15 cellular contexts compared by ENCODE assay signal in the genomic region with DNA sequence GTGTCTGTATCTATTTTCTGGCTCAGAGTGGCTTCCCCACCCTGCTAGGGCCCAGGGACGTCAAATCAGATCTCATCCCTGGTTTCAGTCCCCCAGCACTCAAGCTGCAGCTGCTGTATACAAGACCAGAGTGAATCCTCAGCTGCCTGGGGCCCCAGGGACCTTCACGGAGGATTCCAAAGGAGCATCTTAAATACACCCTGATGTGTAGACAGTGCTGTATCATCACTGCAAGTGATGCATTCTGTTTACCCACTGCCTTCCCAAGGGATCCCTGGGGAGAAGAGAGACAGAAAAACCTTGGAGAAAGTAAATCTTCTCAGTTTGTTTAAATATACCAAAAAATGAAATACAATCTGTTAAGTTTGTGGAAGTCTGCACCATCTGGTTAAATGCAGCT.
A peak's percentile ranks its signal among the peaks of the same experiment; 100 is the strongest.
DNase-seq lines count a peak whose midpoint lies in the region; ATAC-seq and TF ChIP-seq lines count a peak whose summit lies in the region.
"Had no signal": no experiment of that assay in that cellular context is flagged by ENCODE, and none has a peak within 500 bp of the region (broad histone marks: within the 10 kb centered on the region; RNA-seq: fewer than 3 reads in every experiment).

No MANE protein-coding gene starts in this region.

- intact Hi-C loops in gastrocnemius medialis (cut with DNase I; ENCODE audit: low total_unique reads) = no loop called here

- no peaks in the 10 kb centered on the region for H3K4me1 ChIP-seq in gastrocnemius medialis
- H3K4me1 ChIP-seq: BE2C, Peyer's patch had no signal

- H3K9me3 ChIP-seq in gastrocnemius medialis = no peaks in the 10 kb centered on the region
- H3K9me3 ChIP-seq: BE2C, Peyer's patch had no signal

- H3K27ac ChIP-seq in caudate nucleus (ENCODE audit: low read depth, low read length) (no peak overlapping the region), gastrocnemius medialis (no peak overlapping the region)
- H3K27ac ChIP-seq: Peyer's patch had no signal

- H3K4me3 ChIP-seq in H7 (ENCODE audit: insufficient read depth, low read depth, low read length) = no peak overlapping the region
- H3K4me3 ChIP-seq in gastrocnemius medialis = no peak overlapping the region
- H3K4me3 ChIP-seq: Peyer's patch had no signal

- H3K36me3 ChIP-seq in H7 (replicated peaks; ENCODE audit: control insufficient read depth, insufficient read depth, low read length) (no peaks in the 10 kb centered on the region), gastrocnemius medialis (no peaks in the 10 kb centered on the region)
- H3K36me3 ChIP-seq: BE2C, Peyer's patch had no signal

- in situ Hi-C loops in gastrocnemius medialis (cut with MboI; ENCODE audit: low sequenced_read_pairs in 4 of 4) = no loop called here

- no peaks in the 10 kb centered on the region for H3K27me3 ChIP-seq in H7 (ENCODE audit: control insufficient read depth, insufficient read depth, low read length)
- H3K27me3 ChIP-seq in gastrocnemius medialis = no peaks in the 10 kb centered on the region
- H3K27me3 ChIP-seq: BE2C, Peyer's patch had no signal

- TF ChIP-seq POLR2A in gastrocnemius medialis (IDR thresholded peaks at IDR 0.05) = no peak

- DNase-seq in NCI-H1694 treated with DMSO at 0.1 percent for 48 hours (lab: John Stamatoyannopoulos, UW) = peak; percentile 89
- peak; percentile 73 for DNase-seq in NCI-H69 (lab: John Stamatoyannopoulos, UW)
- DNase-seq in fibroblast of peridontal ligament (ENCODE audit: extremely low read depth) = peak; percentile 54
- peak; percentile 50 for DNase-seq in retina
- no peak for DNase-seq in H7
- DNase-seq in caudate nucleus (lab: John Stamatoyannopoulos, UW) = no peak
- no peak for DNase-seq in gastrocnemius medialis
- DNase-seq: BE2C; DMS79; Karpas-422; NCI-H1930; NCI-H774; NK-92 treated with Interleukin-12 subunit alpha and Interleukin-12 subunit beta, amount 100 ng/mL, for 24 hours; Peyer's patch had no signal

- no peak for TF ChIP-seq CTCF in gastrocnemius medialis (IDR thresholded peaks at IDR 0.05 in 4 of 5, conservative IDR thresholded peaks at IDR 0.05 in 1 of 5)

- ATAC-seq in HG02642 (IDR thresholded peaks at IDR 0.05; ENCODE audit: poor library complexity, unreplicated experiment) (no peak), gastrocnemius medialis (no peak)

Comparison
In these comparisons a context has a peak if more than half of its experiments do, and no peak if none do; other contexts are left out.
1. DNase-seq: peak in NCI-H1694 treated with DMSO at 0.1 percent for 48 hours (single experiment), NCI-H69 (single experiment), fibroblast of peridontal ligament (single experiment) and retina (single experiment); none in H7 (single experiment), caudate nucleus (0 of 61) and gastrocnemius medialis (0 of 2).